ENCODE assay signal across 34 cellular contexts in genomic region chrX:54826598-54826997, GRCh38. TPM values are rescaled to one million over a fixed set of nuclear protein-coding genes. Genes with fewer than 3 reads are reported as not detected.
"Had no signal": no experiment of that assay in that cellular context is flagged by ENCODE, and none has a peak within 500 bp of the region (broad histone marks: within the 10 kb centered on the region; RNA-seq: fewer than 3 reads in every experiment).

No MANE protein-coding gene starts in this region.

- H3K27me3 ChIP-seq: esophagus muscularis mucosa, foreskin keratinocyte, gastroesophageal sphincter, heart left ventricle, hepatocyte, right atrium auricular region, stomach, tibial artery, upper lobe of right lung, uterus had no signal

- H3K79me2 ChIP-seq: hepatocyte, parathyroid adenoma had no signal

- H3K4me3 Mint-ChIP-seq: naive thymus-derived CD8-positive, alpha-beta T cell; neural crest cell; stimulated activated effector memory CD8-positive, alpha-beta T cell treated with anti-CD3 and anti-CD28 coated beads, Interleukin-12 subunit alpha, Interleukin-12 subunit beta, amount 100 ng/mL, for 72 hours had no signal

- H3K4me2 ChIP-seq: hepatocyte had no signal

- ATAC-seq: gastroesophageal sphincter, heart left ventricle, sciatic nerve, upper lobe of right lung had no signal

- H3K36me3 ChIP-seq: esophagus muscularis mucosa, gastroesophageal sphincter, heart left ventricle, right atrium auricular region, stomach, tibial artery, upper lobe of right lung, uterus had no signal

- H3K9ac ChIP-seq: parathyroid adenoma had no signal

- H2AFZ ChIP-seq: hepatocyte, parathyroid adenoma had no signal

- H3K9me3 ChIP-seq: esophagus muscularis mucosa, gastroesophageal sphincter, heart left ventricle, right atrium auricular region, stomach, tibial artery, upper lobe of right lung, uterus had no signal

- H3K4me3 ChIP-seq: coronary artery, esophagus muscularis mucosa, gastroesophageal sphincter, heart left ventricle, hepatocyte, right atrium auricular region, stomach, tibial artery, upper lobe of right lung, uterus had no signal

- H3K27ac Mint-ChIP-seq: progenitor cell of endocrine pancreas; stimulated activated effector memory CD8-positive, alpha-beta T cell treated with anti-CD3 and anti-CD28 coated beads, Interleukin-12 subunit alpha, Interleukin-12 subunit beta, amount 100 ng/mL, for 72 hours had no signal

- H3K27me3 Mint-ChIP-seq: progenitor cell of endocrine pancreas had no signal

- DNase-seq: dermis blood vessel endothelial cell; foreskin keratinocyte; heart left ventricle; kidney; mesenchymal stem cell; midbrain; stimulated activated CD4-positive, alpha-beta T cell treated with anti-CD3 and anti-CD28 coated beads, Interleukin-4, amount 100 ng/mL, for 24 hours; stimulated activated naive CD4-positive, alpha-beta T cell treated with Interleukin-2 at 50 U/mL for 16 hours; stomach; tibial artery; upper lobe of right lung; uterus had no signal

- H3K36me3 Mint-ChIP-seq: stimulated activated effector memory CD8-positive, alpha-beta T cell treated with anti-CD3 and anti-CD28 coated beads, Interleukin-12 subunit alpha, Interleukin-12 subunit beta, amount 100 ng/mL, for 72 hours had no signal

- H3K27ac ChIP-seq: coronary artery, esophagus muscularis mucosa, foreskin keratinocyte, gastroesophageal sphincter, heart left ventricle, hepatocyte, parathyroid adenoma, right atrium auricular region, stomach, tibial artery, upper lobe of right lung, uterus had no signal

- H3K9me3 Mint-ChIP-seq: stimulated activated effector memory CD8-positive, alpha-beta T cell treated with anti-CD3 and anti-CD28 coated beads, Interleukin-12 subunit alpha, Interleukin-12 subunit beta, amount 100 ng/mL, for 72 hours had no signal

- H3K4me1 ChIP-seq: esophagus muscularis mucosa, foreskin keratinocyte, gastroesophageal sphincter, heart left ventricle, parathyroid adenoma, right atrium auricular region, stomach, tibial artery, upper lobe of right lung, uterus had no signal

RNA-seq across cellular contexts. Expression of gene ITIH6, which starts 28.5 kb away (rescaled TPM):
- total RNA-seq: cerebellum; dermis blood vessel endothelial cell; endothelial cell of umbilical vein; epithelial cell of proximal tubule; fibroblast of lung; foreskin keratinocyte; heart left ventricle; hepatocyte; kidney; left lobe of liver; liver; lung microvascular endothelial cell; myocyte; naive thymus-derived CD8-positive, alpha-beta T cell; osteoblast; progenitor cell of endocrine pancreas; right atrium auricular region; sciatic nerve; stomach; subcutaneous adipose tissue; temporal lobe; upper lobe of right lung; uterus had no signal
- polyA plus RNA-seq: endothelial cell of umbilical vein; fibroblast of lung; foreskin keratinocyte; heart left ventricle; hepatocyte; liver; naive thymus-derived CD8-positive, alpha-beta T cell; stomach had no signal
